7 cellular contexts compared by ENCODE assay signal in genomic region chr11:123707606-123708205, GRCh38. TPM values are rescaled to one million over a fixed set of nuclear protein-coding genes. Genes with fewer than 3 reads are reported as not detected.
DNase-seq lines count a peak whose midpoint lies in the region; ATAC-seq and TF ChIP-seq lines count a peak whose summit lies in the region.

No MANE protein-coding gene starts in this region.

- H4K20me1 ChIP-seq in OCI-LY3 (ENCODE audit: insufficient read depth, low read length) = no peaks in the 10 kb centered on the region

- CTCF ChIA-PET in GM10248 (lab: Yijun Ruan, JAX) = interaction anchor here (0.6 to 10.1 kb wide), 38 partner anchors 7 to 1055 kb away, joined by 3 to 250 read pairs (median 6); partner anchors contain the start of gene SCN3B

- H3K36me3 ChIP-seq in OCI-LY3 (replicated peaks; ENCODE audit: low read depth, low read length) = no peaks in the 10 kb centered on the region

- no peaks in the 10 kb centered on the region for H3K9me3 Mint-ChIP-seq in osteocyte (ENCODE audit: unreplicated experiment)

- no peak overlapping the region for H3K4me3 ChIP-seq in OCI-LY3 (ENCODE audit: low read length)
- no peak overlapping the region for H3K4me3 ChIP-seq in fibroblast of the aortic adventitia (ENCODE audit: low read depth, low read length)

- no peak for ATAC-seq in HG03460 (IDR thresholded peaks at IDR 0.05; ENCODE audit: unreplicated experiment)

- no peaks in the 10 kb centered on the region for H3K36me3 Mint-ChIP-seq in osteocyte (ENCODE audit: unreplicated experiment)

- no peak overlapping the region for H3K27ac Mint-ChIP-seq in osteocyte (ENCODE audit: unreplicated experiment)

- POLR2A ChIA-PET in GM10248 (lab: Yijun Ruan, JAX) = no interaction called here

- H3K4me2 ChIP-seq in OCI-LY3 (ENCODE audit: low read length) = no peak overlapping the region

- H3K9me3 ChIP-seq in OCI-LY3 (ENCODE audit: insufficient read depth, low read length) = no peaks in the 10 kb centered on the region

- peak; percentile 57 for DNase-seq in GM10248 (ENCODE audit: extremely low spot score)
- DNase-seq in HUDEP-2 (lab: John Stamatoyannopoulos, UW; ENCODE audit: unreplicated experiment in 76 of 76) = peak in 40 of 76 experiments; percentile 2 to 61 (median 19)
- peak; percentile 66 for DNase-seq in activated T-cell treated with anti-CD3 and anti-CD28 coated beads, Interleukin-2, amount 50 U/mL, for 48 hours
- peak; percentile 79 for DNase-seq in fibroblast of the aortic adventitia (ENCODE audit: low read depth)
- no peak for DNase-seq in osteocyte (ENCODE audit: extremely low spot score, unreplicated experiment)

- no peak overlapping the region for H3K4me3 Mint-ChIP-seq in osteocyte (ENCODE audit: unreplicated experiment)

- peaks cover 14% of the 10 kb centered on the region for H3K27me3 Mint-ChIP-seq in osteocyte (ENCODE audit: unreplicated experiment)

- TF ChIP-seq CTCF in GM10248 (IDR thresholded peaks at IDR 0.05; ENCODE audit: control extremely low read depth, extremely low read depth, low read depth, missing control alignments) (peak; percentile 81), OCI-LY3 (IDR thresholded peaks at IDR 0.05; ENCODE audit: low read depth, low read length) (peak; percentile 84), fibroblast of the aortic adventitia (IDR thresholded peaks at IDR 0.05; ENCODE audit: insufficient read depth, low read length) (peak; percentile 88), osteocyte (IDR thresholded peaks at IDR 0.05) (peak; percentile 86)

- H3K4me1 Mint-ChIP-seq in osteocyte (ENCODE audit: unreplicated experiment) = no peaks in the 10 kb centered on the region

- H3K4me1 ChIP-seq in OCI-LY3 (ENCODE audit: low read length) = no peaks in the 10 kb centered on the region

- no peaks in the 10 kb centered on the region for H3K79me2 ChIP-seq in OCI-LY3 (ENCODE audit: low read length)

- H2AFZ ChIP-seq in OCI-LY3 (ENCODE audit: low read depth, low read length) = no peak overlapping the region

- H3K9ac ChIP-seq in OCI-LY3 (ENCODE audit: low read length) = no peak overlapping the region

- H3K27me3 ChIP-seq in OCI-LY3 (ENCODE audit: low read depth, low read length) = 0 out of 2 replicates have a peak, but pooled peaks cover 5% of the 10 kb centered on the region

- H3K27ac ChIP-seq in OCI-LY3 (ENCODE audit: low read length) = no peak overlapping the region

RNA-seq across cellular contexts. Expression of gene ZNF202, which starts 33.8 kb away (rescaled TPM):
- total RNA-seq in fibroblast of the aortic adventitia (ENCODE audit: low replicate concordance) = 2.5 and 6.6 TPM in 2 replicates
- 9.5 and 11.2 TPM in 2 replicates for total RNA-seq in osteocyte

RNA-seq across cellular contexts. Expression of gene OR6X1, which starts 46.6 kb away (rescaled TPM):
- total RNA-seq in fibroblast of the aortic adventitia (ENCODE audit: low replicate concordance) (not detected in 2 replicates), osteocyte (not detected in 2 replicates)

RNA-seq across cellular contexts. Expression of gene SCN3B, which starts 53.3 kb away (rescaled TPM):
- total RNA-seq in fibroblast of the aortic adventitia (ENCODE audit: low replicate concordance) = not detected in 2 replicates
- not detected in 2 replicates for total RNA-seq in osteocyte
